In genomic region chr15:68518785-68519430, GRCh38 we compare ENCODE assay signal across 20 cellular contexts. TPM values are rescaled to one million over a fixed set of nuclear protein-coding genes. Genes with fewer than 3 reads are reported as not detected.
DNase-seq lines count a peak whose midpoint lies in the region; FAIRE-seq and TF ChIP-seq lines count a peak whose summit lies in the region.
"Had no signal": no experiment of that assay in that cellular context is flagged by ENCODE, and none has a peak within 500 bp of the region (broad histone marks: within the 10 kb centered on the region; RNA-seq: fewer than 3 reads in every experiment).

No MANE protein-coding gene starts in this region.

- H3K4me1 ChIP-seq in spleen: no peaks in the 10 kb centered on the region

- intact Hi-C loops in dorsolateral prefrontal cortex (cut with DNase I) (no loop called here), spleen (cut with DNase I; ENCODE audit: low total_unique reads) (no loop called here)

- no peak overlapping the region for H3K4me3 ChIP-seq in dorsolateral prefrontal cortex
- no peak overlapping the region for H3K4me3 ChIP-seq in spleen
- H3K4me3 ChIP-seq: gastrocnemius medialis, PC-9, stomach had no signal

- DNase-seq in GM12891 (ENCODE audit: insufficient read length, low spot score) (no peak), OCI-M1 (lab: John Stamatoyannopoulos, UW) (peak; percentile 52), dorsolateral prefrontal cortex (no peak), spleen (peak; percentile 34), HuH-7 (ENCODE audit: low spot score) (no peak), NCI-H446 (lab: John Stamatoyannopoulos, UW) (no peak)
- no peak for DNase-seq in activated CD4-positive, CD25-positive, alpha-beta regulatory T cell treated with anti-CD3 and anti-CD28 coated beads, Interleukin-2, amount 50 U/mL, for 72 hours
- no peak for DNase-seq in stimulated activated CD4-positive, alpha-beta T cell treated with anti-CD3 and anti-CD28 coated beads, Interleukin-15, amount 100 ng/mL, for 24 hours
- DNase-seq: activated CD4-positive, alpha-beta T cell treated with anti-CD3 and anti-CD28 coated beads for 1 hour; activated naive CD8-positive, alpha-beta T cell treated with anti-CD3 and anti-CD28 coated beads, Interleukin-2, amount 10 ng/mL, durations not matched to agents 7 days and 5 days; DND-41; gastrocnemius medialis; left colon; NCI-H1436; NCI-H774; nephron progenitor cell; PC-9; stomach; T-helper 9 cell had no signal

- H3K27me3 ChIP-seq in dorsolateral prefrontal cortex (no peaks in the 10 kb centered on the region), spleen (replicated peaks in 1 of 7) (peaks cover 0 to 5% (median 0%) of the 10 kb centered on the region in 7 donors)
- H3K27me3 ChIP-seq: gastrocnemius medialis, stomach had no signal

- no peaks in the 10 kb centered on the region for H3K36me3 ChIP-seq in spleen
- H3K36me3 ChIP-seq: gastrocnemius medialis, stomach had no signal

- TF ChIP-seq POLR2A in GM12891 (IDR thresholded peaks at IDR 0.05; ENCODE audit: low read depth, low read length): no peak
- no peak for TF ChIP-seq POLR2A in spleen (IDR thresholded peaks at IDR 0.05)

- FAIRE-seq in GM12891 (lab: Jason Lieb, UNC): no peak
- FAIRE-seq: HTR-8/SVneo had no signal

- TF ChIP-seq CTCF in dorsolateral prefrontal cortex (IDR thresholded peaks at IDR 0.05 in 54 of 56, conservative IDR thresholded peaks at IDR 0.05 in 2 of 56; ENCODE audit: low read depth in 1 of 56, partially characterized antibody in 56 of 56) (no peak), spleen (IDR thresholded peaks at IDR 0.05 in 8 of 11, conservative IDR thresholded peaks at IDR 0.05 in 3 of 11) (no peak)

- H3K27ac ChIP-seq in dorsolateral prefrontal cortex (peak overlapping the region in 56 of 59 donors; percentile 12 to 90 (median 70)), spleen (no peak overlapping the region)
- H3K27ac ChIP-seq: gastrocnemius medialis, PC-9 had no signal

- no peaks in the 10 kb centered on the region for H3K9me3 ChIP-seq in spleen
- H3K9me3 ChIP-seq: gastrocnemius medialis, stomach had no signal

- whole genome bisulfite sequencing in spleen, 5 donors: 51 to 64% (median 57%) methylated on average over 5 to 6 of the region's 6 CpGs

TF ChIP-seq in GM12891, 5 proteins besides CTCF, POLR2A, EP300 and RAD21:
- no peak for TF ChIP-seq TAF1 (IDR thresholded peaks at IDR 0.05; ENCODE audit: low read depth, low read length)
- no peak for TF ChIP-seq PAX5 (IDR thresholded peaks at IDR 0.05; ENCODE audit: insufficient read depth, low read length, severe bottlenecking)
- peak; percentile 37 for TF ChIP-seq SPI1 (IDR thresholded peaks at IDR 0.05; ENCODE audit: low read depth, low read length)
- no peak for TF ChIP-seq POU2F2 (IDR thresholded peaks at IDR 0.05; ENCODE audit: low read depth, low read length)
- TF ChIP-seq POLR2AphosphoS5 (IDR thresholded peaks at IDR 0.05; ENCODE audit: low read depth, low read length): no peak

RNA-seq across cellular contexts. Expression of gene CORO2B, which starts 59.9 kb away (rescaled TPM):
- not detected for polyA plus RNA-seq in GM12891 (2012; ENCODE audit: low read depth, missing spikeins)
- total RNA-seq in dorsolateral prefrontal cortex: 100 to 1,000 TPM in 88 of 120 experiments, 10 to 100 TPM in 32; 75.5 to 144 (median 107) TPM
- total RNA-seq in spleen: 1 to 10 TPM; 1.5 to 8.8 (median 4.5) TPM
- polyA plus RNA-seq in spleen: 1 to 10 TPM in 2 of 3 donors, under 1 TPM in 1; 0.93 to 2.4 (median 1.2) TPM
- total RNA-seq: activated naive CD8-positive, alpha-beta T cell treated with anti-CD3 and anti-CD28 coated beads, Interleukin-2, amount 10 ng/mL, durations not matched to agents 7 days and 5 days had no signal

Comparison
In these comparisons a context has a peak if more than half of its experiments do, and no peak if none do; other contexts are left out.
1. DNase-seq: peak in OCI-M1 (single experiment) and spleen (single experiment); none in GM12891 (single experiment), dorsolateral prefrontal cortex (0 of 10), activated CD4-positive, CD25-positive, alpha-beta regulatory T cell treated with anti-CD3 and anti-CD28 coated beads, Interleukin-2, amount 50 U/mL, for 72 hours (single experiment), HuH-7 (single experiment), stimulated activated CD4-positive, alpha-beta T cell treated with anti-CD3 and anti-CD28 coated beads, Interleukin-15, amount 100 ng/mL, for 24 hours (single experiment) and NCI-H446 (0 of 2).
2. H3K27ac ChIP-seq: peak in dorsolateral prefrontal cortex (56 of 59); none in spleen (0 of 8).
3. RNA of gene CORO2B, which starts 59.9 kb away (total RNA-seq): 75.5 to 144 TPM in dorsolateral prefrontal cortex; 1.5 to 8.8 TPM in spleen; every median in the first group is over 4 times any median in the second.